Comparison of ENCODE assay signal across 15 cellular contexts in the genomic region with DNA sequence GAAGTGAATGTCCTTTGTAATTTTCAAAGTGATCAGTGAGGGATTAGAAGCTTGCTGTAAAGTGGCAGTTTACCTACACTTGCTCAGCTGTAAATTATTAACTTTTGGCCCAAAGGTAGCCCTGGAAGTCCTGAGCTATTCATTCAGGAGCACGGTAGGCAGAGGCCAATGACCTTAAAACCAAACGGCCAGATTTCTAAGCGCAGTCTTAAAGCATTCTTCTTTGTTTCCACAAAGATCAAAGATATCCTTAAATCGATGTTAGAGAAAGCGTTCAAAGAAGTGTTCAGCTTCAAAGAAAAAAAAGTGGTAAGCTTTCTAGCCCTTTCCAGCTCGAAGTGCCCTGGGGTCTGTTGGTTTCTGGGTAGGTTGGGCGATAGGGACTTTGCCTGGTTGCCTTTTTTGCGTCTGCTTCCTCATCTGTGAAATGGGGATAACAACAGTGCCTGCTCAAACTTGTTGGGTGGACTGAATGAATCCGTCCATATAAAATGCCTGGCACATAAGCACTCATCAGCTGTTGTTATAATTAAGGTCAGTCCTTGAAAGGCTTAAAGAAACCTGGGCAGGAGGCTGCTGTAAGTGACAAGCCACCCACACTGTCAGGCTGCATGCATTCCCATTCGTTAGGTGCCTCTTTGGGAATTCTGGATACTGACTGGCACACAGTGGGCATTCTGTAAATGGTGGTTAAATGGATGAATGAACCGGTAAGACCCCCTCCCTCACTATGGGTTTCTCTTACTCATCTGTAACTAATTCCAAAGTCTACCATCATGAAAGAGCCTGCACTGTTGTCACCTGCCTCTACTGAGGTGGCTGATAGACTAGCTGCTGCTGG.
A peak's percentile ranks its signal among the peaks of the same experiment; 100 is the strongest.
DNase-seq lines count a peak whose midpoint lies in the region; ATAC-seq and TF ChIP-seq lines count a peak whose summit lies in the region.
"Had no signal": no experiment of that assay in that cellular context is flagged by ENCODE, and none has a peak within 500 bp of the region (broad histone marks: within the 10 kb centered on the region; RNA-seq: fewer than 3 reads in every experiment).

No MANE protein-coding gene starts in this region.

- no peak for DNase-seq in activated T-cell treated with anti-CD3 and anti-CD28 coated beads, Interleukin-2, amount 50 U/mL, for 24 hours
- DNase-seq in activated T-cell treated with anti-CD3 and anti-CD28 coated beads, Interleukin-2, amount 50 U/mL, for 1 hour, result no peak
- DNase-seq in SJCRH30 (no peak), left kidney (ENCODE audit: low read depth, low spot score) (peak; percentile 73), stomach (peak; percentile 30), NCI-H82 (lab: John Stamatoyannopoulos, UW) (no peak)
- DNase-seq in effector memory CD8-positive, alpha-beta T cell, result no peak
- DNase-seq: aorta, lower lobe of right lung, NCI-H1092, T-helper 1 cell had no signal

- TF ChIP-seq POLR2A in stomach (IDR thresholded peaks at IDR 0.05), result no peak

- no peaks in the 10 kb centered on the region for H3K27me3 Mint-ChIP-seq in activated T-cell treated with anti-CD3 and anti-CD28 coated beads, Interleukin-2, amount 50 U/mL, for 24 hours
- no peaks in the 10 kb centered on the region for H3K27me3 Mint-ChIP-seq in effector memory CD8-positive, alpha-beta T cell
- H3K27me3 Mint-ChIP-seq: dendritic cell treated with granulocyte-macrophage colony-stimulating factor and Interleukin-4, amounts not matched to agents 40 ng/mL and 50 ng/mL, for 4 days had no signal

- H3K36me3 ChIP-seq in SJCRH30 (no peaks in the 10 kb centered on the region), stomach (no peaks in the 10 kb centered on the region)
- H3K36me3 ChIP-seq: lower lobe of right lung had no signal

- H3K36me3 Mint-ChIP-seq in activated T-cell treated with anti-CD3 and anti-CD28 coated beads, Interleukin-2, amount 50 U/mL, for 24 hours (ENCODE audit: low read depth), result peaks cover 13% of the 10 kb centered on the region
- peaks cover 3% of the 10 kb centered on the region for H3K36me3 Mint-ChIP-seq in effector memory CD8-positive, alpha-beta T cell (ENCODE audit: insufficient read depth)

- H3K27me3 ChIP-seq in SJCRH30, result no peaks in the 10 kb centered on the region
- H3K27me3 ChIP-seq in stomach, result no peaks in the 10 kb centered on the region

- H3K27ac ChIP-seq in SJCRH30 (peak overlapping the region; percentile 91), stomach (peak overlapping the region in 4 of 5 donors; percentile 33 to 59 (median 44))
- H3K27ac ChIP-seq: lower lobe of right lung had no signal

- TF ChIP-seq EP300 in stomach (IDR thresholded peaks at IDR 0.05), result no peak

- peak overlapping the region; percentile 26 for H3K4me3 ChIP-seq in SJCRH30
- H3K4me3 ChIP-seq in stomach, result no peak overlapping the region
- H3K4me3 ChIP-seq: lower lobe of right lung had no signal

- no peaks in the 10 kb centered on the region for H3K9me3 ChIP-seq in SJCRH30 (replicated peaks)
- no peaks in the 10 kb centered on the region for H3K9me3 ChIP-seq in stomach
- H3K9me3 ChIP-seq: lower lobe of right lung had no signal

- 39 to 56% (median 40%) methylated on average over 11 of the region's 11 CpGs for WGBS in stomach, 5 donors

- no peak for ATAC-seq in HG03139 (IDR thresholded peaks at IDR 0.05; ENCODE audit: unreplicated experiment)
- ATAC-seq in effector memory CD8-positive, alpha-beta T cell (replicated peaks), result no peak
- ATAC-seq: activated CD4-positive, CD25-positive, alpha-beta regulatory T cell treated with anti-CD3 and anti-CD28 coated beads, Interleukin-2, amount 50 U/mL, for 24 hours had no signal

- H3K9me3 Mint-ChIP-seq in activated T-cell treated with anti-CD3 and anti-CD28 coated beads, Interleukin-2, amount 50 U/mL, for 24 hours, result peaks cover 2% of the 10 kb centered on the region
- H3K9me3 Mint-ChIP-seq in effector memory CD8-positive, alpha-beta T cell, result no peaks in the 10 kb centered on the region
- H3K9me3 Mint-ChIP-seq: activated T-helper 1 cell treated with anti-CD3 and anti-CD28 coated beads, Interleukin-12 subunit alpha, Interleukin-12 subunit beta, Interleukin-2, Interleukin-4 antibody, amounts not matched to agents 30 ng/mL and 10 ng/mL and 1 ng/mL, durations not matched to agents 14 hours and 24 hours and 36 hours; dendritic cell treated with granulocyte-macrophage colony-stimulating factor and Interleukin-4, amounts not matched to agents 40 ng/mL and 50 ng/mL, for 4 days had no signal

- intact Hi-C loops in stomach (cut with DNase I; ENCODE audit: low total_unique reads), result no loop called here

- H3K4me3 Mint-ChIP-seq in activated T-cell treated with anti-CD3 and anti-CD28 coated beads, Interleukin-2, amount 50 U/mL, for 24 hours, result no peak overlapping the region
- no peak overlapping the region for H3K4me3 Mint-ChIP-seq in effector memory CD8-positive, alpha-beta T cell
- H3K4me3 Mint-ChIP-seq: activated T-helper 1 cell treated with anti-CD3 and anti-CD28 coated beads, Interleukin-12 subunit alpha, Interleukin-12 subunit beta, Interleukin-2, Interleukin-4 antibody, amounts not matched to agents 30 ng/mL and 10 ng/mL and 1 ng/mL, durations not matched to agents 14 hours and 24 hours and 36 hours; dendritic cell treated with granulocyte-macrophage colony-stimulating factor and Interleukin-4, amounts not matched to agents 40 ng/mL and 50 ng/mL, for 4 days had no signal

- no peak for TF ChIP-seq CTCF in stomach (IDR thresholded peaks at IDR 0.05)

- peak overlapping the region; percentile 69 for H3K27ac Mint-ChIP-seq in activated T-cell treated with anti-CD3 and anti-CD28 coated beads, Interleukin-2, amount 50 U/mL, for 24 hours
- no peak overlapping the region for H3K27ac Mint-ChIP-seq in effector memory CD8-positive, alpha-beta T cell
- H3K27ac Mint-ChIP-seq: activated T-helper 1 cell treated with anti-CD3 and anti-CD28 coated beads, Interleukin-12 subunit alpha, Interleukin-12 subunit beta, Interleukin-2, Interleukin-4 antibody, amounts not matched to agents 30 ng/mL and 10 ng/mL and 1 ng/mL, durations not matched to agents 14 hours and 24 hours and 36 hours; dendritic cell treated with granulocyte-macrophage colony-stimulating factor and Interleukin-4, amounts not matched to agents 40 ng/mL and 50 ng/mL, for 4 days had no signal

- peaks cover 28% of the 10 kb centered on the region for H3K4me1 ChIP-seq in SJCRH30
- peaks cover 0 to 61% (median 25%) of the 10 kb centered on the region in 4 donors for H3K4me1 ChIP-seq in stomach

- H3K4me1 Mint-ChIP-seq in activated T-cell treated with anti-CD3 and anti-CD28 coated beads, Interleukin-2, amount 50 U/mL, for 24 hours (ENCODE audit: low read depth), result peaks cover 68% of the 10 kb centered on the region
- H3K4me1 Mint-ChIP-seq in effector memory CD8-positive, alpha-beta T cell (ENCODE audit: low read depth in 2 of 2), result peaks cover 3 to 4% of the 10 kb centered on the region in 2 donors

Comparison
In these comparisons a context has a peak if more than half of its experiments do, and no peak if none do; other contexts are left out.
1. DNase-seq: peak in left kidney (single experiment) and stomach (single experiment); none in activated T-cell treated with anti-CD3 and anti-CD28 coated beads, Interleukin-2, amount 50 U/mL, for 24 hours (single experiment), activated T-cell treated with anti-CD3 and anti-CD28 coated beads, Interleukin-2, amount 50 U/mL, for 1 hour (single experiment), SJCRH30 (0 of 2), NCI-H82 (single experiment) and effector memory CD8-positive, alpha-beta T cell (0 of 3).